23 cellular contexts compared by ENCODE assay signal in the genomic region with DNA sequence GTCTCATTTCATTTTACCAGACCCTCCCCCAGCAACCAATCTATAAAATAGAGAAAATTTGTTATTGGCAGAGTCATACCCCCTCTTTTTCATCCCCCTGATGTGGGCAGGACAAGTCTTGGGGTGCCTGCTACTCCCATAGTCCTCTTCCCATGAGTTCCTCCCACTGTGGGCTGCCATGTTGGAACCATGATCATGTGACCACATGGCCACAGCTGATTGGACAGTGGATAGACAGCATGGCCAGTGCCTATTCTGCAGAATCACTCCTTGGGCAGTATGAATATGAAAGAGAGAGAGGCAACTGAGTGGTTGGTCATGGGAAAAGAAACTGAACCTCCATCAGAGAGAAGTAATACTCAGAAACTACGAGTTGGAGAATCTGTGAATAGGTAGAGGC.
"Had no signal": no experiment of that assay in that cellular context is flagged by ENCODE, and none has a peak within 500 bp of the region (broad histone marks: within the 10 kb centered on the region; RNA-seq: fewer than 3 reads in every experiment).

No MANE protein-coding gene starts in this region.

- H3K4me3 Mint-ChIP-seq: dendritic cell treated with granulocyte-macrophage colony-stimulating factor and Interleukin-4, amounts not matched to agents 40 ng/mL and 50 ng/mL, for 4 days; effector memory CD8-positive, alpha-beta T cell; immature natural killer cell; memory B cell; natural killer cell treated with Interleukin-12 subunit alpha and Interleukin-12 subunit beta and Interleukin-15 and Interleukin-18, amount 100 ng/mL, for 72 hours; neural progenitor cell had no signal

- FAIRE-seq: kidney, pancreas, small intestine, urothelium cell line had no signal

- H3K27ac Mint-ChIP-seq: dendritic cell treated with granulocyte-macrophage colony-stimulating factor and Interleukin-4, amounts not matched to agents 40 ng/mL and 50 ng/mL, for 4 days; effector memory CD8-positive, alpha-beta T cell; immature natural killer cell; memory B cell; natural killer cell treated with Interleukin-12 subunit alpha and Interleukin-12 subunit beta and Interleukin-15 and Interleukin-18, amount 100 ng/mL, for 72 hours; neural progenitor cell had no signal

- ATAC-seq: effector memory CD8-positive, alpha-beta T cell; left cardiac atrium; lower lobe of right lung; natural killer cell treated with Interleukin-12 subunit alpha and Interleukin-12 subunit beta and Interleukin-15 and Interleukin-18, amount 100 ng/mL, for 72 hours; pancreas; right cardiac atrium had no signal

- H2AFZ ChIP-seq: neural progenitor cell had no signal

- H3K4me3 ChIP-seq: esophagus squamous epithelium, left ventricle myocardium inferior, lower lobe of right lung, neural progenitor cell, pancreas, stomach had no signal

- H3K4me1 ChIP-seq: esophagus squamous epithelium, left ventricle myocardium inferior, lower lobe of right lung, neural progenitor cell, pancreas, stomach had no signal

- H3K27me3 ChIP-seq: esophagus squamous epithelium, neural progenitor cell, pancreas had no signal

- H3K27ac ChIP-seq: esophagus squamous epithelium, left ventricle myocardium inferior, lower lobe of right lung, neural progenitor cell, pancreas, stomach had no signal

- H3K36me3 ChIP-seq: esophagus squamous epithelium, left ventricle myocardium inferior, lower lobe of right lung, neural progenitor cell, pancreas, stomach had no signal

- H3K9me3 ChIP-seq: lower lobe of right lung, pancreas had no signal

- H3K36me3 Mint-ChIP-seq: neural progenitor cell had no signal

- H3K4me2 ChIP-seq: neural progenitor cell had no signal

- DNase-seq: effector memory CD8-positive, alpha-beta T cell; esophagus squamous epithelium; foreskin fibroblast; immature natural killer cell; kidney; left cardiac atrium; left ventricle myocardium inferior; lower lobe of right lung; midbrain; nucleus accumbens; pancreas; right cardiac atrium; small intestine; stimulated activated CD4-positive, alpha-beta T cell treated with anti-CD3 and anti-CD28 coated beads, Interleukin-12 subunit alpha, Interleukin-12 subunit beta, amount 100 ng/mL, for 4 hours; stimulated activated naive CD4-positive, alpha-beta T cell; stomach; substantia nigra; trophoblast cell had no signal

- H3K9ac ChIP-seq: neural progenitor cell had no signal
